10 cellular contexts compared by ENCODE assay signal in the genomic region with DNA sequence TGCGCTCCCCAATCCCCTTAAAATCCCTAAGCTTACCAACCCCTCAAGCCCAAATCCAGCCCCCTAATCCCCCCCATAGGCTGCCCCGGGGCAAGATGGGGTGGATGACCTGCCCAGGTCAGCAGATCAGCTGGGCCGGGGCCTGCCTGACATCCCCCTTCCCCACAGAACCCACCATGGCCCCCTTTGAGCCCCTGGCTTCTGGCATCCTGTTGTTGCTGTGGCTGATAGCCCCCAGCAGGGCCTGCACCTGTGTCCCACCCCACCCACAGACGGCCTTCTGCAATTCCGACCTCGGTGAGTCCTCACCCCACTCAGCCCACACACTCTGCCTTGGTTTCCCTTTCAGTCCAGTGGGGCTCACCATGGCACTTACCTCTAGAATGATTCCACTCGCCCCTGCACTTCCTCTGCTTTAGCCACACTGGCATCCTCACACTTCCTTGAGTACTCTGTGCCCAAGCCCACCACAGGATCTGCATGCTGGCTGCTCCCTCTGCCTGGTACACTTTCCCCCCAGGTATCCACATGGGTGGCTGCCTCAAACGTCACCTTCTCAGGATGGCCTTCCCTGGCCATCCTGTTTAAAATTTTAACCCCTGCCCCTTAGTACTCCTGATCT. TPM values are rescaled to one million over a fixed set of nuclear protein-coding genes. Genes with fewer than 3 reads are reported as not detected.
DNase-seq lines count a peak whose midpoint lies in the region; ATAC-seq, FAIRE-seq and TF ChIP-seq lines count a peak whose summit lies in the region.
"Had no signal": no experiment of that assay in that cellular context is flagged by ENCODE, and none has a peak within 500 bp of the region (broad histone marks: within the 10 kb centered on the region; RNA-seq: fewer than 3 reads in every experiment).

No MANE protein-coding gene starts in this region.

- TF ChIP-seq EP300 in tibial nerve (IDR thresholded peaks at IDR 0.05) = no peak

- no TSS peak for BruUV-seq in Caco-2 (replicated peaks; lab: Mats Ljungman, UMichigan)

- peaks cover 37% of the 10 kb centered on the region for H3K4me1 Mint-ChIP-seq in activated naive CD4-positive, alpha-beta T cell treated with anti-CD3 and anti-CD28 coated beads for 36 hours (ENCODE audit: low read depth)
- H3K4me1 Mint-ChIP-seq in astrocyte (ENCODE audit: low read depth, unreplicated experiment) (peaks cover 15% of the 10 kb centered on the region), Caco-2 (ENCODE audit: low read depth, unreplicated experiment) (no peaks in the 10 kb centered on the region)

- DNase-seq in activated naive CD4-positive, alpha-beta T cell treated with anti-CD3 and anti-CD28 coated beads for 36 hours = no peak
- no peak for DNase-seq in activated naive CD4-positive, alpha-beta T cell (lab: John Stamatoyannopoulos, UW)
- DNase-seq in astrocyte (ENCODE audit: low read depth) (no peak), lower lobe of right lung (no peak), tibial nerve (ENCODE audit: low spot score in 2 of 2) (no peak), Caco-2 (no peak), omental fat pad (ENCODE audit: low spot score) (no peak)
- DNase-seq: activated CD4-positive, alpha-beta T cell treated with anti-CD3 and anti-CD28 coated beads for 4 hours; NCI-H510A treated with DMSO at 0.1 percent for 48 hours had no signal

- no peak overlapping the region for H3K27ac Mint-ChIP-seq in activated naive CD4-positive, alpha-beta T cell treated with anti-CD3 and anti-CD28 coated beads for 36 hours
- peak overlapping the region; percentile 47 for H3K27ac Mint-ChIP-seq in astrocyte (ENCODE audit: unreplicated experiment)
- H3K27ac Mint-ChIP-seq in Caco-2 (ENCODE audit: unreplicated experiment) = no peak overlapping the region

- no peaks in the 10 kb centered on the region for H3K36me3 Mint-ChIP-seq in activated naive CD4-positive, alpha-beta T cell treated with anti-CD3 and anti-CD28 coated beads for 36 hours (ENCODE audit: low read depth)
- H3K36me3 Mint-ChIP-seq in astrocyte (ENCODE audit: low read depth, unreplicated experiment) = no peaks in the 10 kb centered on the region
- no peaks in the 10 kb centered on the region for H3K36me3 Mint-ChIP-seq in Caco-2 (ENCODE audit: insufficient read depth, unreplicated experiment)

- H3K9me3 ChIP-seq in astrocyte (ENCODE audit: insufficient read depth, low read depth, low read length) (no peaks in the 10 kb centered on the region), lower lobe of right lung (no peaks in the 10 kb centered on the region), tibial nerve (no peaks in the 10 kb centered on the region), Caco-2 (no peaks in the 10 kb centered on the region)

- H3K4me1 ChIP-seq in astrocyte (ENCODE audit: insufficient read depth, low read length) = peaks cover 32% of the 10 kb centered on the region
- peaks cover 19% of the 10 kb centered on the region for H3K4me1 ChIP-seq in lower lobe of right lung
- H3K4me1 ChIP-seq in tibial nerve = peaks cover 0 to 33% (median 2%) of the 10 kb centered on the region in 4 donors
- no peaks in the 10 kb centered on the region for H3K4me1 ChIP-seq in Caco-2

- H3K4me3 ChIP-seq in astrocyte (ENCODE audit: insufficient read depth, low read depth, low read length) (peak overlapping the region; percentile 82), lower lobe of right lung (peak overlapping the region; percentile 54), tibial nerve (peak overlapping the region in 2 of 4 donors; percentile 35 to 60), Caco-2 (ENCODE audit: low read depth, low read length) (no peak overlapping the region)

- no peaks in the 10 kb centered on the region for H3K27me3 ChIP-seq in astrocyte (ENCODE audit: insufficient read depth, low read length)
- no peaks in the 10 kb centered on the region for H3K27me3 ChIP-seq in lower lobe of right lung (ENCODE audit: low read depth)
- no peaks in the 10 kb centered on the region for H3K27me3 ChIP-seq in tibial nerve
- no peaks in the 10 kb centered on the region for H3K27me3 ChIP-seq in Caco-2 (replicated peaks; ENCODE audit: control insufficient read depth, insufficient read depth, low read length)

- H3K4me2 ChIP-seq in astrocyte (ENCODE audit: low read length) = peak overlapping the region; percentile 93

- H3K9ac ChIP-seq in astrocyte (ENCODE audit: low read length) = peak overlapping the region; percentile 92

- WGBS in tibial nerve, 2 donors = 46 to 53% methylated on average over 7 to 8 of the region's 8 CpGs

- CTCF ChIA-PET in activated naive CD4-positive, alpha-beta T cell treated with anti-CD3 and anti-CD28 coated beads for 36 hours (lab: Charles Lee) = no interaction called here
- CTCF ChIA-PET in Caco-2 (lab: Charles Lee) = no interaction called here

- H3K27me3 Mint-ChIP-seq in activated naive CD4-positive, alpha-beta T cell treated with anti-CD3 and anti-CD28 coated beads for 36 hours (ENCODE audit: low read depth) = no peaks in the 10 kb centered on the region
- no peaks in the 10 kb centered on the region for H3K27me3 Mint-ChIP-seq in astrocyte (ENCODE audit: low read depth, unreplicated experiment)
- no peaks in the 10 kb centered on the region for H3K27me3 Mint-ChIP-seq in Caco-2 (ENCODE audit: insufficient read depth, unreplicated experiment)

- peak overlapping the region; percentile 0 for H3K4me3 Mint-ChIP-seq in activated naive CD4-positive, alpha-beta T cell treated with anti-CD3 and anti-CD28 coated beads for 36 hours
- H3K4me3 Mint-ChIP-seq in astrocyte (ENCODE audit: unreplicated experiment) (peak overlapping the region; percentile 86), Caco-2 (ENCODE audit: unreplicated experiment) (no peak overlapping the region)

- H2AFZ ChIP-seq in astrocyte (ENCODE audit: low read depth, low read length) = no peak overlapping the region

- POLR2A ChIA-PET in Caco-2 (lab: Charles Lee) = no interaction called here

- H3K27ac ChIP-seq in astrocyte (ENCODE audit: low read depth, low read length) (peak overlapping the region; percentile 76), lower lobe of right lung (no peak overlapping the region), tibial nerve (peak overlapping the region in 3 of 4 donors; percentile 81 to 95 (median 93))

- TF ChIP-seq POLR2A in tibial nerve (IDR thresholded peaks at IDR 0.05) = no peak

- no peak for ATAC-seq in lower lobe of right lung
- ATAC-seq in HG03095 (IDR thresholded peaks at IDR 0.05; ENCODE audit: unreplicated experiment) = no peak
- no peak for ATAC-seq in omental fat pad (ENCODE audit: low FRiP score)

- TF ChIP-seq CTCF in astrocyte (IDR thresholded peaks at IDR 0.05; ENCODE audit: insufficient read depth, low read depth, low read length) = no peak
- no peak for TF ChIP-seq CTCF in lower lobe of right lung (IDR thresholded peaks at IDR 0.05)
- no peak for TF ChIP-seq CTCF in tibial nerve (IDR thresholded peaks at IDR 0.05)
- TF ChIP-seq CTCF in Caco-2 (IDR thresholded peaks at IDR 0.05; ENCODE audit: insufficient read depth in 1 of 2, low read depth in 1 of 2, low read length in 1 of 2, severe bottlenecking in 1 of 2, unreplicated experiment in 1 of 2) = no peak
- no peak for TF ChIP-seq CTCF in omental fat pad (IDR thresholded peaks at IDR 0.05)

- FAIRE-seq in astrocyte (lab: Jason Lieb, UNC) = no peak

- no peaks in the 10 kb centered on the region for H3K36me3 ChIP-seq in astrocyte (ENCODE audit: insufficient read depth, low read length)
- no peaks in the 10 kb centered on the region for H3K36me3 ChIP-seq in lower lobe of right lung
- peaks cover 0 to 18% (median 0%) of the 10 kb centered on the region in 3 donors for H3K36me3 ChIP-seq in tibial nerve
- no peaks in the 10 kb centered on the region for H3K36me3 ChIP-seq in Caco-2 (ENCODE audit: control insufficient read depth, insufficient read depth, low read length)

- intact Hi-C loops in activated naive CD4-positive, alpha-beta T cell treated with anti-CD3 and anti-CD28 coated beads for 36 hours (cut with micrococcal nuclease) = no loop called here
- intact Hi-C loops in lower lobe of right lung (cut with DNase I) = no loop called here
- intact Hi-C loops in Caco-2 (cut with micrococcal nuclease; ENCODE audit: unreplicated experiment) = no loop called here

- H4K20me1 ChIP-seq in astrocyte (ENCODE audit: insufficient read depth, low read length) = peaks cover 37% of the 10 kb centered on the region

- no peaks in the 10 kb centered on the region for H3K9me3 Mint-ChIP-seq in activated naive CD4-positive, alpha-beta T cell treated with anti-CD3 and anti-CD28 coated beads for 36 hours
- H3K9me3 Mint-ChIP-seq in astrocyte (ENCODE audit: unreplicated experiment) = no peaks in the 10 kb centered on the region
- no peaks in the 10 kb centered on the region for H3K9me3 Mint-ChIP-seq in Caco-2 (ENCODE audit: unreplicated experiment)

- H3K79me2 ChIP-seq in astrocyte (ENCODE audit: insufficient read depth, low read length) = peaks cover 29% of the 10 kb centered on the region

RNA-seq across cellular contexts. Expression of a gene that starts 1.1 kb away (rescaled TPM):
- 1 to 10 TPM; 6.7 to 9.4 TPM for total RNA-seq in activated naive CD4-positive, alpha-beta T cell treated with anti-CD3 and anti-CD28 coated beads for 36 hours
- total RNA-seq in astrocyte (479 and 678 TPM in 2 replicates), lower lobe of right lung (189 TPM), tibial nerve (100 to 1,000 TPM; 133 to 621 (median 176) TPM), Caco-2 (2022) (3.9 and 5.0 TPM in 2 replicates), omental fat pad (1,000 to 10,000 TPM in 2 of 4 donors, 100 to 1,000 TPM in 1, 10 to 100 TPM in 1; 92.8 to 1,509 (median 915) TPM)

RNA-seq across cellular contexts. Expression of a gene that starts 22.3 kb away (rescaled TPM):
- 10 to 100 TPM; 65.9 to 71.5 TPM for total RNA-seq in activated naive CD4-positive, alpha-beta T cell treated with anti-CD3 and anti-CD28 coated beads for 36 hours
- total RNA-seq in astrocyte = 44.0 and 48.7 TPM in 2 replicates
- 90.1 TPM for total RNA-seq in lower lobe of right lung
- 10 to 100 TPM; 34.1 to 61.2 (median 40.8) TPM for total RNA-seq in tibial nerve
- 65.4 and 68.5 TPM in 2 replicates for total RNA-seq in Caco-2 (2022)
- total RNA-seq in omental fat pad = 10 to 100 TPM; 31.2 to 43.8 (median 38.9) TPM

RNA-seq across cellular contexts. Expression of a gene that starts 36.3 kb away (rescaled TPM):
- under 1 TPM; 0.12 to 0.36 TPM for total RNA-seq in activated naive CD4-positive, alpha-beta T cell treated with anti-CD3 and anti-CD28 coated beads for 36 hours
- total RNA-seq in astrocyte (1.6 and 2.2 TPM in 2 replicates), lower lobe of right lung (0.44 TPM), tibial nerve (1 to 10 TPM in 1 of 4 donors, under 1 TPM in 1, not detected in 2; 0.42 to 1.2 TPM), Caco-2 (2022) (not detected in 2 replicates), omental fat pad (1 to 10 TPM in 3 of 4 donors, not detected in 1; 1.0 to 3.1 (median 1.3) TPM)

RNA-seq across cellular contexts. Expression of a gene that starts 46.4 kb away (rescaled TPM):
- 1 to 10 TPM; 5.1 to 6.8 TPM for total RNA-seq in activated naive CD4-positive, alpha-beta T cell treated with anti-CD3 and anti-CD28 coated beads for 36 hours
- total RNA-seq in astrocyte (0.17 and 1.1 TPM in 2 replicates), lower lobe of right lung (24.8 TPM), tibial nerve (10 to 100 TPM in 3 of 4 donors, 1 to 10 TPM in 1; 2.2 to 15.6 (median 12.1) TPM), Caco-2 (2022) (0.34 and 0.88 TPM in 2 replicates), omental fat pad (10 to 100 TPM in 2 of 4 donors, 1 to 10 TPM in 2; 7.4 to 53.9 (median 11.2) TPM)

Comparison
In these comparisons a context has a peak if more than half of its experiments do, and no peak if none do; other contexts are left out.
1. RNA of a gene that starts 1.1 kb away (total RNA-seq): 92.8 to 1,509 TPM in omental fat pad, 479 to 678 TPM in astrocyte, 133 to 621 TPM in tibial nerve and 189 TPM in lower lobe of right lung (single experiment); 6.7 to 9.4 TPM in activated naive CD4-positive, alpha-beta T cell treated with anti-CD3 and anti-CD28 coated beads for 36 hours and 3.9 to 5.0 TPM in Caco-2; every median in the first group is over 4 times any median in the second.